1 cellular context compared by ENCODE assay signal in genomic region chr3:142947799-142948575, GRCh38.
TF ChIP-seq lines count a peak whose summit lies in the region.

No MANE protein-coding gene starts in this region.

TF ChIP-seq in GM23338, 12 proteins besides CTCF, POLR2A, EP300 and RAD21 (continued from another document):
- TF ChIP-seq NANOG (IDR thresholded peaks at IDR 0.05; ENCODE audit: borderline replicate concordance): no peak
- no peak for TF ChIP-seq JUNB (IDR thresholded peaks at IDR 0.05; ENCODE audit: unreplicated experiment)
- no peak for TF ChIP-seq REST (IDR thresholded peaks at IDR 0.05; ENCODE audit: unreplicated experiment)
